In the genomic region with DNA sequence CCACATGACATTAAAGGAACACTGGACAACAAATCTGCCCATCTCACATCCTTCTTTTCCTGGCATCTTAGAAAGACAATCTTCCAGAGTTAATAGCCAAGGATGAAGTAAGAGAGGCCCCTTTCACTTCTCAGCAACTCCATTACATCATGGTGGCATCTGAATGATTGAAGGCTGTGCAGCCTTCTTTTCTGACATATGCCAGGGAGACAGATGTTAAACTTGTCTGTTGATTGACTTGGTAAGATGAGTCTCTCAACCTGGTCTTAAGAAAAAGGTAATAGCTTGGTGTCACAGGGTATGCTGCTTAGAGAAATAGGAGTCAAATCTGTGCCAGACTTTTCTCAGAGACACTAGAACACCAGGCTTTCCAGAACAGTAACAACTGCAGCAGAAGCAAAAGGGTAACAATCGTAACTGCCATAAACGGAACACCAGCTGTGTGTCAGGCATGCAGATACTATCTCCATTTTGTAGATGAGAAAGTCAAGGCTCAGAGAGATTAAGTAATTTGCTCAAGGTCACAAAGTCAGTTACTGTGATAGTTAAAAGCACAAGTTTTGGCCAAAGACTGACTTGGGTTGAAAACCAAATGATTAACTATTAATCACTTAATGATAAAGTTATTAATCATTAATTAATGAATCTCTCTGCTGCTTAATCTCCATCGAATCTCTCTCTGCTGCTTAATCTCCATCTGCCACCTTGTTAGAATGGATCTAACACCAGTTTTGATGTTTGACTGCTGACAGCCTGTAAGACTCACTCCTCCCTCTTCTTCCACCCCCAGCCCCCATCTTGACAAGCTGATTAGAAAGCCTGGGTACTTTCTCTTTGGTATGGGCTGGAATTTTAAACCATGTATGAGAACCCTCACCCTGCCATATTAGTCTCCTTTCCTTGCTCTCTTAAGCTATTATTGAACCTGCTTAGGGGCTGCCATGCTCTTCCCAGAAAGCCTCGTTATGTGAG, we compare ENCODE assay signal across 18 cellular contexts.
"Had no signal": no experiment of that assay in that cellular context is flagged by ENCODE, and none has a peak within 500 bp of the region (broad histone marks: within the 10 kb centered on the region; RNA-seq: fewer than 3 reads in every experiment).

No MANE protein-coding gene starts in this region.

- H3K4me1 Mint-ChIP-seq: activated CD4-positive, alpha-beta T cell treated with anti-CD3 and anti-CD28 coated beads, Interleukin-2, amount 10 ng/mL, durations not matched to agents 7 days and 5 days; activated naive CD8-positive, alpha-beta T cell treated with anti-CD3 and anti-CD28 coated beads, Interleukin-2, amount 10 ng/mL, durations not matched to agents 7 days and 5 days; central memory CD8-positive, alpha-beta T cell; stimulated activated effector memory CD8-positive, alpha-beta T cell treated with anti-CD3 and anti-CD28 coated beads, Interleukin-12 subunit alpha, Interleukin-12 subunit beta, amount 100 ng/mL, for 72 hours had no signal

- H3K27ac ChIP-seq: brain microvascular endothelial cell, foreskin keratinocyte, ovary had no signal

- H3K9me3 Mint-ChIP-seq: activated CD4-positive, alpha-beta T cell treated with anti-CD3 and anti-CD28 coated beads, Interleukin-2, amount 10 ng/mL, durations not matched to agents 7 days and 5 days; activated naive CD8-positive, alpha-beta T cell treated with anti-CD3 and anti-CD28 coated beads, Interleukin-2, amount 10 ng/mL, durations not matched to agents 7 days and 5 days; activated T-helper 1 cell treated with anti-CD3 and anti-CD28 coated beads, Interleukin-12 subunit alpha, Interleukin-12 subunit beta, Interleukin-2, Interleukin-4 antibody, amounts not matched to agents 30 ng/mL and 10 ng/mL and 1 ng/mL, durations not matched to agents 14 hours and 24 hours and 36 hours; central memory CD8-positive, alpha-beta T cell; stimulated activated effector memory CD8-positive, alpha-beta T cell treated with anti-CD3 and anti-CD28 coated beads, Interleukin-12 subunit alpha, Interleukin-12 subunit beta, amount 100 ng/mL, for 72 hours had no signal

- H3K4me3 Mint-ChIP-seq: activated CD4-positive, alpha-beta T cell treated with anti-CD3 and anti-CD28 coated beads, Interleukin-2, amount 10 ng/mL, durations not matched to agents 7 days and 5 days; activated naive CD8-positive, alpha-beta T cell treated with anti-CD3 and anti-CD28 coated beads, Interleukin-2, amount 10 ng/mL, durations not matched to agents 7 days and 5 days; activated T-helper 1 cell treated with anti-CD3 and anti-CD28 coated beads, Interleukin-12 subunit alpha, Interleukin-12 subunit beta, Interleukin-2, Interleukin-4 antibody, amounts not matched to agents 30 ng/mL and 10 ng/mL and 1 ng/mL, durations not matched to agents 14 hours and 24 hours and 36 hours; central memory CD8-positive, alpha-beta T cell; stimulated activated effector memory CD8-positive, alpha-beta T cell treated with anti-CD3 and anti-CD28 coated beads, Interleukin-12 subunit alpha, Interleukin-12 subunit beta, amount 100 ng/mL, for 72 hours had no signal

- H3K36me3 ChIP-seq: brain microvascular endothelial cell, heart right ventricle, ovary, sigmoid colon had no signal

- H3K9me3 ChIP-seq: heart right ventricle, ovary, sigmoid colon had no signal

- ATAC-seq: foreskin keratinocyte; heart right ventricle; left colon; stimulated activated effector memory CD8-positive, alpha-beta T cell treated with anti-CD3 and anti-CD28 coated beads, Interleukin-12 subunit alpha, Interleukin-12 subunit beta, amount 100 ng/mL, for 72 hours had no signal

- H3K36me3 Mint-ChIP-seq: activated naive CD8-positive, alpha-beta T cell treated with anti-CD3 and anti-CD28 coated beads, Interleukin-2, amount 10 ng/mL, durations not matched to agents 7 days and 5 days; stimulated activated effector memory CD8-positive, alpha-beta T cell treated with anti-CD3 and anti-CD28 coated beads, Interleukin-12 subunit alpha, Interleukin-12 subunit beta, amount 100 ng/mL, for 72 hours had no signal

- H3K27me3 ChIP-seq: brain microvascular endothelial cell, foreskin keratinocyte, heart right ventricle, ovary, sigmoid colon had no signal

- H3K4me3 ChIP-seq: heart right ventricle, lung, ovary, sigmoid colon had no signal

- DNase-seq: activated CD4-positive, alpha-beta T cell treated with anti-CD3 and anti-CD28 coated beads, Interleukin-2, amount 10 ng/mL, durations not matched to agents 7 days and 5 days; activated CD8-positive, alpha-beta memory T cell treated with anti-CD3 and anti-CD28 coated beads for 24 hours; activated naive CD4-positive, alpha-beta T cell; activated naive CD8-positive, alpha-beta T cell treated with anti-CD3 and anti-CD28 coated beads, Interleukin-2, amount 10 ng/mL, durations not matched to agents 7 days and 5 days; brain microvascular endothelial cell; cortex of kidney; effector CD8-positive, alpha-beta T cell; foreskin keratinocyte; heart right ventricle; left colon; ovary; sigmoid colon; stimulated activated CD4-positive, alpha-beta T cell treated with anti-CD3 and anti-CD28 coated beads, Interleukin-1b, Interleukin-23, amount 100 ng/mL, for 48 hours; T-helper 2 cell had no signal

- H3K27ac Mint-ChIP-seq: activated CD4-positive, alpha-beta T cell treated with anti-CD3 and anti-CD28 coated beads, Interleukin-2, amount 10 ng/mL, durations not matched to agents 7 days and 5 days; activated naive CD8-positive, alpha-beta T cell treated with anti-CD3 and anti-CD28 coated beads, Interleukin-2, amount 10 ng/mL, durations not matched to agents 7 days and 5 days; activated T-helper 1 cell treated with anti-CD3 and anti-CD28 coated beads, Interleukin-12 subunit alpha, Interleukin-12 subunit beta, Interleukin-2, Interleukin-4 antibody, amounts not matched to agents 30 ng/mL and 10 ng/mL and 1 ng/mL, durations not matched to agents 14 hours and 24 hours and 36 hours; stimulated activated effector memory CD8-positive, alpha-beta T cell treated with anti-CD3 and anti-CD28 coated beads, Interleukin-12 subunit alpha, Interleukin-12 subunit beta, amount 100 ng/mL, for 72 hours had no signal
